1 cellular context compared by ENCODE assay signal in the genomic region with DNA sequence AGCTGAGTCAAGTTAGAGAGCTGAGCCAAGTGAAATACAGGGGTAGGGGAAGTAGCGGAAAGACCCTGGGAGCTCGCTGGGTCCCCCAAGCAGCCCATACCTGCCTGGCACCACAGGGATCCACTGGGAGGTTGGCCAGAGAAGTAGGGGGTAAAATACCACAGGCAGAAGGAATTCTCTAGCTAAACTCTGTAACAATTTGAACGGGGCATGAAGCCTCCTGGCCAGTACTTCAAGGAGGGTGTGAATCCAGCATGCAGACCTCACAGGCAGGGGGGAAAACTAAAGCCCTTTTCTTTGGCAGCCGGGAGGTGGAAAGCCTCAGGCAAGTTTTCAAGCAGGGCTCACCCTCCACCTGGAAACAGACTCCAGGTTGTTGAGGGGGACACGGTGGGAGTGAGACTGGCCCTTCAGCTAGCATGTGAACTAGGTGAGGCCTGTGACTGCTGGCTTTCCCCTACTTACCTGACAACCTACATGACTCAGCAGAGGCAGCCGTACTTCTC.
TF ChIP-seq lines count a peak whose summit lies in the region.

No MANE protein-coding gene starts in this region.

TF ChIP-seq in WTC11, 78 proteins besides CTCF, POLR2A, EP300 and RAD21:
- TF ChIP-seq ZNF423 (CRISPR knock-in tag; IDR thresholded peaks at IDR 0.05), result 0 out of 2 replicates have a peak, but pooled peaks have one; percentile 17
- TF ChIP-seq EMX1 (CRISPR knock-in tag; IDR thresholded peaks at IDR 0.05), result no peak
- TF ChIP-seq, protein P1, sequence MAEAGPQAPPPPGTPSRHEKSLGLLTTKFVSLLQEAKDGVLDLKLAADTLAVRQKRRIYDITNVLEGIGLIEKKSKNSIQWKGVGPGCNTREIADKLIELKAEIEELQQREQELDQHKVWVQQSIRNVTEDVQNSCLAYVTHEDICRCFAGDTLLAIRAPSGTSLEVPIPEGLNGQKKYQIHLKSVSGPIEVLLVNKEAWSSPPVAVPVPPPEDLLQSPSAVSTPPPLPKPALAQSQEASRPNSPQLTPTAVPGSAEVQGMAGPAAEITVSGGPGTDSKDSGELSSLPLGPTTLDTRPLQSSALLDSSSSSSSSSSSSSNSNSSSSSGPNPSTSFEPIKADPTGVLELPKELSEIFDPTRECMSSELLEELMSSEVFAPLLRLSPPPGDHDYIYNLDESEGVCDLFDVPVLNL (CRISPR knock-in tag; IDR thresholded peaks at IDR 0.05; ENCODE audit: borderline replicate concordance, low read depth), result no peak
TF ChIP-seq in WTC11: peak in this region for 1.
